ENCODE assay signal across 8 cellular contexts in the genomic region with DNA sequence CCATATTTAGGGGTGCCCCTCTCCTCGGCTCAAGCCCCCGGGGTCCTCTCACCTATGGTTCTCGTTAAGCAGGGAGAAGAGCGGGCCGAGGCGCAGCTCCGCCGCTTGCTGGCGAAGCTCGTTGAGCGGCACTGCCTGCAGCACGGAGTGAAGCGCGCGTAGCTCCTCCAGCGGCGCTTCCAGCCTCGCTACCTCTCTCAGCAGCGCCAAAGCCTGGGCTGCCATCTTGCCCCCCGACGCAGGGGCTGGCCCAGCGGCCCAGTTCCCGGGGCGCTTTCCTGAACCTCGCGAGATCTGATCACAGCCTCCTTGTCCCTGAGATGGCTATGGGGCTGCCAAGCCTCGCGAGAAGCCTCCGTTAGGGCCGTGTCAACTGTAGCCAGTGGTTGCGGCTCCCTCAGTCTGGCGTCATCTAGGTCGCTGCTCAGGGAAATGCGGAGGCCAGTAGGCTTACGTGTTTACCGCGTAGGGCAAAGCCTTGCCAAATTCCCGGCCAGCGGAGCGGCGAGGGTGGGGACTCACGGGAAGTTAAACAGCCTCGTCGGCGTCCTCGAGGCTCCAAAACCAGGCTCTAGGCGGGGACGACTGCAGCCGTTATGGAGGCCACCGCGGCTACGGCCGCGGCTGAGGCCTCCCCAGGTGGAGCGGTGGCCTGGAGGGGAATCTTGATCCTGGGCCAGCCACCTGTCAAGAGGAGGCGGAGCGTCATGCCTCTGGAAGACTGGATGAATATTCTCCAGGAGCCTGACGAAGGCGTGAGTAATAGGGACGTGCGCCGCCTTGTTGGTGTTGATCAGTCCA. TPM values are rescaled to one million over a fixed set of nuclear protein-coding genes. Genes with fewer than 3 reads are reported as not detected.
DNase-seq lines count a peak whose midpoint lies in the region; ATAC-seq and TF ChIP-seq lines count a peak whose summit lies in the region.

PSMD5 (minus strand) TSS at position 238 of the 801 bp plus-strand sequence; CDS start at position 225, 13 bp downstream.

- H3K27ac ChIP-seq in coronary artery, result peak within 1 kb of the TSS; percentile 92 to 96

- ATAC-seq in GM19043 (IDR thresholded peaks at IDR 0.05; ENCODE audit: low read depth, unreplicated experiment) (peak; percentile 99), HG03432 (IDR thresholded peaks at IDR 0.05; ENCODE audit: unreplicated experiment) (peak; percentile 99), left colon (peak; percentile 96)

- H3K36me3 Mint-ChIP-seq in activated CD4-positive, alpha-beta T cell treated with anti-CD3 and anti-CD28 coated beads, Interleukin-2, amount 10 ng/mL, durations not matched to agents 7 days and 5 days (ENCODE audit: low read depth), result peaks cover 65% of the 10 kb centered on the region

- intact Hi-C loops in left colon (cut with DNase I, micrococcal nuclease), result no loop called here

- DNase-seq in AG10803 (ENCODE audit: low read depth) (peak; percentile 100), NCI-H526 (lab: John Stamatoyannopoulos, UW) (peak; percentile 88 to 92), coronary artery (ENCODE audit: low spot score) (peak; percentile 100), left colon (peak; percentile 98 to 99)
- DNase-seq in activated CD4-positive, alpha-beta T cell treated with anti-CD3 and anti-CD28 coated beads, Interleukin-2, amount 10 ng/mL, durations not matched to agents 7 days and 5 days, result peak; percentile 99
- DNase-seq in stimulated activated CD4-positive, alpha-beta T cell treated with anti-CD3 and anti-CD28 coated beads, Interleukin-1b, Interleukin-23, amount 100 ng/mL, for 48 hours, result peak; percentile 98

- peaks cover 77% of the 10 kb centered on the region for H3K4me1 Mint-ChIP-seq in activated CD4-positive, alpha-beta T cell treated with anti-CD3 and anti-CD28 coated beads, Interleukin-2, amount 10 ng/mL, durations not matched to agents 7 days and 5 days

- CTCF ChIA-PET in activated CD4-positive, alpha-beta T cell treated with anti-CD3 and anti-CD28 coated beads, Interleukin-2, amount 10 ng/mL, durations not matched to agents 7 days and 5 days (lab: Charles Lee), result interaction anchor here (0.8 kb wide), 1 partner anchor 13 kb away, joined by 3 read pairs; no protein-coding TSS in a partner anchor

- H3K27ac Mint-ChIP-seq in activated CD4-positive, alpha-beta T cell treated with anti-CD3 and anti-CD28 coated beads, Interleukin-2, amount 10 ng/mL, durations not matched to agents 7 days and 5 days, result peak within 1 kb of the TSS; percentile 98

- no peaks in the 10 kb centered on the region for H3K9me3 Mint-ChIP-seq in activated CD4-positive, alpha-beta T cell treated with anti-CD3 and anti-CD28 coated beads, Interleukin-2, amount 10 ng/mL, durations not matched to agents 7 days and 5 days

- TF ChIP-seq CTCF in AG10803 (conservative IDR thresholded peaks at IDR 0.05; ENCODE audit: low read length), result no peak; the same call in 1 of the 2 replicates
- no peak for TF ChIP-seq CTCF in coronary artery (IDR thresholded peaks at IDR 0.05)

- POLR2A ChIA-PET in activated CD4-positive, alpha-beta T cell treated with anti-CD3 and anti-CD28 coated beads, Interleukin-2, amount 10 ng/mL, durations not matched to agents 7 days and 5 days (lab: Charles Lee), result no interaction called here

- H3K4me3 Mint-ChIP-seq in activated CD4-positive, alpha-beta T cell treated with anti-CD3 and anti-CD28 coated beads, Interleukin-2, amount 10 ng/mL, durations not matched to agents 7 days and 5 days, result peak within 1 kb of the TSS; percentile 95

- H3K4me3 ChIP-seq in AG10803 (ENCODE audit: low read length) (peak within 1 kb of the TSS; percentile 81), coronary artery (peak within 1 kb of the TSS; percentile 96)

- no peaks in the 10 kb centered on the region for H3K27me3 Mint-ChIP-seq in activated CD4-positive, alpha-beta T cell treated with anti-CD3 and anti-CD28 coated beads, Interleukin-2, amount 10 ng/mL, durations not matched to agents 7 days and 5 days

RNA-seq across cellular contexts. Expression of gene PSMD5, which starts in this region (rescaled TPM):
- total RNA-seq in activated CD4-positive, alpha-beta T cell treated with anti-CD3 and anti-CD28 coated beads, Interleukin-2, amount 10 ng/mL, durations not matched to agents 7 days and 5 days, result 10 to 100 TPM; 35.3 to 50.9 TPM
- total RNA-seq in left colon, result 10 to 100 TPM; 33.4 to 36.9 TPM

Comparison
In these comparisons a context has a peak if more than half of its experiments do, and no peak if none do; other contexts are left out.
1. Peak in every context shown above with its lines: DNase-seq, ATAC-seq, H3K4me3 ChIP-seq and H3K27ac ChIP-seq.